Comparison of ENCODE assay signal across 1 cellular context in the genomic region with DNA sequence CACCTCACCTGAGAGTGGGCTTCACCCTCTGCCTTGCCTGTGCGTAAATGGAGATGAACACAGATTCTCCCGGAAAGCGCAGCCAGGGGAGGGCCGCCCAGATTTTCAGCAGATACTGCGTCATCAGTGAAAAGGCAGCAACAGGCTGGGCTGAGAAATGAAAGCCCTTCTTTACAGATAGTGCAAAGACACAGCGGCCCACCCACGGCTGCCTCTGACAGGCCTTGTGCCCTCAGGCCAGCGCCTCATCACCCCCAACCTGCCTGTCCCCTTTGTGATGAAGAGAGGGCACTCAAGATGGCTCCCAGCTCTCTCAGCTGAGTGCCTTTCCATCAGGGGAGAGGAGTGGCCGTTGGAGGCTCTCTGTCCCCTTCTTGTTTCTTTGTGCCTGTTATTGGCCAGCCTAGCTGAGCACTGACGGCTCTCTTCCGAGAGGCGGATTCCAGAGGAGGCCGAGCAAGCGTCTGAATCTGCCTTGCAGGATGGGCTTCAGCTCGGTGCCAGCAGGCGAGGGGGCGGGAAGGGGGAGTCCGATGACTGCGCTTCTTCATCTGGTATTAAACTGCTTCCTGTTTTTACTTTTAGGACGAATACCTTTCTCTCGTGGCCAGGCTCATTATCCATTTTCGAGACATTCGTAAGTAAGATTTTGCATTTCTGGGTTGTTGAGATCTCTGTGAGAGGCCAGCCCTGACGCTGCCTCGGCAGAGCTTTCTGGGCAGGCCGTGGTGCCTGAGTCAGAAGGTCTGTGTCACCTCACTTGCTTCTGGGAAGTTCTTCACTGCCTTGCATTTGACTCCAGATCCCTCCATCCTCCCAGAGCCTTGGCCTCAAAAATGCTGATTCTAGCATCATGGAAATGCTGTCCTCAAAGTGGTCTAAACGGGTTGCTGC.
TF ChIP-seq lines count a peak whose summit lies in the region.

No MANE protein-coding gene starts in this region.

TF ChIP-seq in K562, 482 proteins besides CTCF, POLR2A, EP300 and RAD21 (continued from another document):
- TF ChIP-seq PBX2 (CRISPR knock-in tag; IDR thresholded peaks at IDR 0.05; ENCODE audit: low read depth) (no peak), PBX2 (tag; conservative IDR thresholded peaks at IDR 0.05; ENCODE audit: low read depth) (no peak), NONO (IDR thresholded peaks at IDR 0.05; ENCODE audit: low read depth in 2 of 2, low read length in 1 of 2) (no peak), THAP12 (CRISPR knock-in tag; IDR thresholded peaks at IDR 0.05) (0 out of 2 replicates have a peak, but pooled peaks have one; percentile 12), HNRNPUL1 (IDR thresholded peaks at IDR 0.05; ENCODE audit: low read length) (0 out of 2 replicates have a peak, but pooled peaks have one; percentile 54), CBX3 (IDR thresholded peaks at IDR 0.05; ENCODE audit: borderline replicate concordance in 1 of 2, low read length in 2 of 2) (no peak), ARID4B (CRISPR knock-in tag; IDR thresholded peaks at IDR 0.05) (no peak), HINFP (tag; conservative IDR thresholded peaks at IDR 0.05; ENCODE audit: low read depth) (no peak), MYC (IDR thresholded peaks at IDR 0.05; ENCODE audit: low read depth, low read length) (no peak), MYC (CRISPR knock-in tag; IDR thresholded peaks at IDR 0.05; ENCODE audit: borderline replicate concordance, low read depth) (0 out of 2 replicates have a peak, but pooled peaks have one; percentile 5), SAFB2 (IDR thresholded peaks at IDR 0.05; ENCODE audit: borderline replicate concordance, low read depth, low read length, severe bottlenecking) (no peak), PCBP2 (IDR thresholded peaks at IDR 0.05; ENCODE audit: low read depth, low read length, poor library complexity, severe bottlenecking) (no peak), HNRNPK (IDR thresholded peaks at IDR 0.05; ENCODE audit: low read depth, low read length, poor library complexity, severe bottlenecking) (no peak), PHF20 (IDR thresholded peaks at IDR 0.05; ENCODE audit: partially characterized antibody) (no peak), KDM1A (IDR thresholded peaks at IDR 0.05) (no peak), SRSF3 (IDR thresholded peaks at IDR 0.05; ENCODE audit: insufficient read depth, low read length) (0 out of 2 replicates have a peak, but pooled peaks have one; percentile 21), JUNB (CRISPR knock-in tag; conservative IDR thresholded peaks at IDR 0.05) (no peak), HDAC6 (IDR thresholded peaks at IDR 0.05; ENCODE audit: low read depth, low read length) (peak; percentile 73; the same call in 1 of the 2 replicates), FOXK2 (conservative IDR thresholded peaks at IDR 0.05 in 1 of 2, IDR thresholded peaks at IDR 0.05 in 1 of 2; ENCODE audit: low read depth in 2 of 2) (no peak), ZSCAN32 (CRISPR knock-in tag; IDR thresholded peaks at IDR 0.05) (no peak), MYBL2 (IDR thresholded peaks at IDR 0.05; ENCODE audit: low read depth) (no peak), MYBL2 (CRISPR knock-in tag; IDR thresholded peaks at IDR 0.05; ENCODE audit: borderline replicate concordance) (no peak), HMGN3 (IDR thresholded peaks at IDR 0.05; ENCODE audit: borderline replicate concordance, extremely low read depth, insufficient read length, low read depth, low read length) (no peak), POLR2AphosphoS5 (IDR thresholded peaks at IDR 0.05; ENCODE audit: control insufficient read depth, insufficient read depth, low read depth, low read length) (0 out of 2 replicates have a peak, but pooled peaks have one; percentile 24), MIER1 (IDR thresholded peaks at IDR 0.05; ENCODE audit: low read depth) (no peak), MEF2A (IDR thresholded peaks at IDR 0.05; ENCODE audit: control insufficient read depth, low read depth, low read length) (no peak), ELF2 (CRISPR knock-in tag; IDR thresholded peaks at IDR 0.05) (no peak; the same call in 1 of the 2 replicates), ZFX (CRISPR knock-in tag; IDR thresholded peaks at IDR 0.05) (no peak), MLX (CRISPR knock-in tag; conservative IDR thresholded peaks at IDR 0.05) (0 out of 4 replicates have a peak, but pooled peaks of 1 of the 2 experiments have one; percentile 25), TFAM (CRISPR knock-in tag; conservative IDR thresholded peaks at IDR 0.05) (no peak), HDAC8 (tag; IDR thresholded peaks at IDR 0.05) (no peak), HIVEP1 (CRISPR knock-in tag; IDR thresholded peaks at IDR 0.05) (no peak), ZNF3 (CRISPR knock-in tag; IDR thresholded peaks at IDR 0.05) (no peak), ZNF778 (CRISPR knock-in tag; IDR thresholded peaks at IDR 0.05) (no peak)
- TF ChIP-seq, protein P1, sequence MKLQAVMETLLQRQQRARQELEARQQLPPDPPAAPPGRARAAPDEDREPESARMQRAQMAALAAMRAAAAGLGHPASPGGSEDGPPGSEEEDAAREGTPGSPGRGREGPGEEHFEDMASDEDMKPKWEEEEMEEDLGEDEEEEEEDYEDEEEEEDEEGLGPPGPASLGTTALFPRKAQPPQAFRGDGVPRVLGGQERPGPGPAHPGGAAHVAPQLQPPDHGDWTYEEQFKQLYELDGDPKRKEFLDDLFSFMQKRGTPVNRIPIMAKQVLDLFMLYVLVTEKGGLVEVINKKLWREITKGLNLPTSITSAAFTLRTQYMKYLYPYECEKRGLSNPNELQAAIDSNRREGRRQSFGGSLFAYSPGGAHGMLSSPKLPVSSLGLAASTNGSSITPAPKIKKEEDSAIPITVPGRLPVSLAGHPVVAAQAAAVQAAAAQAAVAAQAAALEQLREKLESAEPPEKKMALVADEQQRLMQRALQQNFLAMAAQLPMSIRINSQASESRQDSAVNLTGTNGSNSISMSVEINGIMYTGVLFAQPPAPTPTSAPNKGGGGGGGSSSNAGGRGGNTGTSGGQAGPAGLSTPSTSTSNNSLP (IDR thresholded peaks at IDR 0.05; ENCODE audit: borderline replicate concordance, low read depth, low read length), result no peak
- TF ChIP-seq, protein P2, sequence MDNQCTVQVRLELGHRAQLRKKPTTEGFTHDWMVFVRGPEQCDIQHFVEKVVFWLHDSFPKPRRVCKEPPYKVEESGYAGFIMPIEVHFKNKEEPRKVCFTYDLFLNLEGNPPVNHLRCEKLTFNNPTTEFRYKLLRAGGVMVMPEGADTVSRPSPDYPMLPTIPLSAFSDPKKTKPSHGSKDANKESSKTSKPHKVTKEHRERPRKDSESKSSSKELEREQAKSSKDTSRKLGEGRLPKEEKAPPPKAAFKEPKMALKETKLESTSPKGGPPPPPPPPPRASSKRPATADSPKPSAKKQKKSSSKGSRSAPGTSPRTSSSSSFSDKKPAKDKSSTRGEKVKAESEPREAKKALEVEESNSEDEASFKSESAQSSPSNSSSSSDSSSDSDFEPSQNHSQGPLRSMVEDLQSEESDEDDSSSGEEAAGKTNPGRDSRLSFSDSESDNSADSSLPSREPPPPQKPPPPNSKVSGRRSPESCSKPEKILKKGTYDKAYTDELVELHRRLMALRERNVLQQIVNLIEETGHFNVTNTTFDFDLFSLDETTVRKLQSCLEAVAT (IDR thresholded peaks at IDR 0.05), result no peak
